29 cellular contexts compared by ENCODE assay signal in the genomic region with DNA sequence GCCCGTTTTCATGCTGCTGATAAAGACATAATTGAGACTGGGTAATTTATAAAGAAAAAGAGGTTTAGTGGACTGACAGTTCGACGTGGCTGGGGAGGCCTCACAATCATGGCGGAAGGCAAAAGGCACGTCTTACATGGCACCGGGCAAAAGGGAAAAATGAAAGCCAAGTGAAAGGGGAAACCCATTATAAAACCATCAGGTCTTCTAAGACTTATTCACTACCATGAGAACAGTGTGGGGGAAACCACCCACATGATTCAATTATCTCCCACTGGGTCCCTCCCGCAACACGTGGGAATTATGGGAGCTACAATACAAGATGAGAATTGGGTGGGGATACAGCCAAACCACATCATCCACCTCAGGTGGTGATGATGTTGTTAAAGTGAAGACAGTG.
"Had no signal": no experiment of that assay in that cellular context is flagged by ENCODE, and none has a peak within 500 bp of the region (broad histone marks: within the 10 kb centered on the region; RNA-seq: fewer than 3 reads in every experiment).

No MANE protein-coding gene starts in this region.

- H3K27ac ChIP-seq: esophagus muscularis mucosa, foreskin keratinocyte, gastroesophageal sphincter, heart left ventricle, hepatocyte, prostate gland, right atrium auricular region, thoracic aorta, tibial nerve, upper lobe of left lung, uterus had no signal

- H3K36me3 ChIP-seq: esophagus muscularis mucosa, gastroesophageal sphincter, heart left ventricle, prostate gland, right atrium auricular region, thoracic aorta, tibial nerve, upper lobe of left lung, uterus had no signal

- H3K9me3 Mint-ChIP-seq: nephron progenitor cell had no signal

- H3K9me3 ChIP-seq: esophagus muscularis mucosa, gastroesophageal sphincter, heart left ventricle, prostate gland, right atrium auricular region, thoracic aorta, tibial nerve, upper lobe of left lung, uterus had no signal

- H3K27ac Mint-ChIP-seq: nephron progenitor cell had no signal

- H3K27me3 ChIP-seq: esophagus muscularis mucosa, gastroesophageal sphincter, heart left ventricle, hepatocyte, right atrium auricular region, tibial nerve, upper lobe of left lung, uterus had no signal

- DNase-seq: effector CD8-positive, alpha-beta T cell; foreskin keratinocyte; heart left ventricle; kidney; mesendoderm; midbrain; naive thymus-derived CD8-positive, alpha-beta T cell; nephron progenitor cell; nucleus accumbens; stimulated activated CD4-positive, alpha-beta T cell treated with anti-CD3 and anti-CD28 coated beads, Interleukin-12 subunit alpha, Interleukin-12 subunit beta, amount 100 ng/mL, for 4 hours; stimulated activated CD4-positive, alpha-beta T cell treated with anti-CD3 and anti-CD28 coated beads, Interleukin-1b, Interleukin-23, amount 100 ng/mL, for 48 hours; stimulated activated CD4-positive, alpha-beta T cell treated with anti-CD3 and anti-CD28 coated beads, Interleukin-4, amount 100 ng/mL, for 1 hour; stimulated activated CD8-positive, alpha-beta memory T cell treated with anti-CD3 and anti-CD28 coated beads, Interleukin-4, amount 100 ng/mL, for 48 hours; stimulated activated naive CD8-positive, alpha-beta T cell treated with anti-CD3 and anti-CD28 coated beads, Interleukin-15, Interleukin-2, amounts not matched to agents 100 U/mL and 50 U/mL, for 24 hours; substantia nigra; upper lobe of left lung; uterus had no signal

- H3K4me1 ChIP-seq: prostate gland had no signal

- ATAC-seq: foreskin keratinocyte; gastroesophageal sphincter; heart left ventricle; left lobe of liver; naive thymus-derived CD8-positive, alpha-beta T cell; sciatic nerve; stimulated activated naive CD8-positive, alpha-beta T cell treated with anti-CD3 and anti-CD28 coated beads, Interleukin-15, Interleukin-2, amounts not matched to agents 100 U/mL and 50 U/mL, for 24 hours had no signal

- H3K4me3 Mint-ChIP-seq: nephron progenitor cell had no signal

- H3K4me3 ChIP-seq: esophagus muscularis mucosa, gastroesophageal sphincter, heart left ventricle, hepatocyte, prostate gland, right atrium auricular region, smooth muscle cell, thoracic aorta, tibial nerve, upper lobe of left lung, uterus had no signal

- H2AFZ ChIP-seq: hepatocyte had no signal

- H3K4me2 ChIP-seq: hepatocyte, smooth muscle cell had no signal

- FAIRE-seq: colon, endothelial cell of umbilical vein, kidney had no signal
